In the genomic region with DNA sequence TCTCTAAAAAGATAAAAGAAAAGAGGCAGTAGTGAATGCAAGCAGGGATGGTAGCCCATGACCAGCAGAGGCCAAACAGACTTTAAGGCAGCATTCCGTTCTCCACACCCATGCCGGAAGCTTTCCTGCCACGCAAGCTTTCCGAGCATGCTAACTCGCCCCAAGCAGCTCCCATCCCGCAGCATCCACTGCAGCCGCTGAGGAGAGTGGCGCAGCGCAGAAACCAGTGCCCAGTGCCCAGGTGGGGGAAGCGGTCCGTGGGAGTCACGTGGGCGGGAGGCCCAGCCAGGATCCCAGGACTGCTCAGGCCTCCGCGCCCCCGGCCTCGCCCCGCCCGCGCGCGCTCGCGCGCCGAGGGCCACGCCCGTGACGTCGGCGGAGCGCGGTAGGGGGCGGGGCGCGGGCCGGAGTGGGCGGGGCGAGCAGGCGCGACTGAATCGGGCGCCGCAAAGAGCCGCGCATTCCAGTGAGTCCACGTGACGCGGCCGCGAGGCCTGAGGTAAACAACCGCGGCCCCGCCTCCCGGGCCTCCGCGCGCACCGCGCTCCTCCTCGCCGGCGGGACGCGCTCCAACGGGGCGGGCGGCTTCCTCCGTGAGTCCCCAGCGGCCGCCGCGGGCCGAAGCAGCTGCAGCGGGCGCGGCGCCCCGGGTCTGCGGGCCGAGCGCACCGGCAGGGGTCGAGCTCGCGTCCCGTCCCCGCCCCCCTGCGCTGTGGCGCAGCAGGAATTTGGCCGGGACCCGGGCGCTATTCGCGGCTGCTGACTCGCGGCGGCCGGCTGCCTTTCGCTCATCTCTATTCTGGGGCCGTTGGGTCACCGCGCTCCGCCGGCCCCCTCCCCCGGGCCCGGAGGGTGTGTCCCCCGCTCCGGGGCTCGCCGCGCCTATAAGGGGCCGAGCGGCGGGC, we compare ENCODE assay signal across 8 cellular contexts. TPM values are rescaled to one million over a fixed set of nuclear protein-coding genes. Genes with fewer than 3 reads are reported as not detected.
A peak's percentile ranks its signal among the peaks of the same experiment; 100 is the strongest.
DNase-seq lines count a peak whose midpoint lies in the region; ATAC-seq and TF ChIP-seq lines count a peak whose summit lies in the region.

TSS of gene OTUD1 (plus strand) at position 529 of the 905 bp plus-strand sequence. CDS start 383 bp downstream, outside the sequence.

- intact Hi-C loops in right cardiac atrium (cut with DNase I): loop anchor here in 1 of 4 donors (5.0 kb wide), 1 partner anchor 91 kb away; no protein-coding TSS in a partner anchor
- intact Hi-C loops in uterus (cut with DNase I; ENCODE audit: low total_unique reads): no loop called here

- DNase-seq in GM13976 (ENCODE audit: low spot score) (peak; percentile 95), NCI-H1417 treated with DMSO at 0.1 percent for 48 hours (lab: John Stamatoyannopoulos, UW) (peak; percentile 27), T-helper 17 cell (peak; percentile 92 to 96 (median 96)), anterior cingulate cortex (lab: John Stamatoyannopoulos, UW) (peak; percentile 39 to 100 (median 94)), right cardiac atrium (peak; percentile 97 to 99 (median 99)), putamen (ENCODE audit: low spot score) (peak; percentile 96), uterus (peak; percentile 96)

- peak within 1 kb of the TSS; percentile 91 for H3K4me3 Mint-ChIP-seq in T-helper 17 cell

- H3K27ac ChIP-seq in right cardiac atrium (ENCODE audit: low read length) (peak within 1 kb of the TSS; percentile 98), uterus (peak within 1 kb of the TSS; percentile 92 to 95)

- no peaks in the 10 kb centered on the region for H3K9me3 ChIP-seq in T-helper 17 cell (ENCODE audit: control insufficient read depth, low read length, poor library complexity, severe bottlenecking)
- no peaks in the 10 kb centered on the region for H3K9me3 ChIP-seq in right cardiac atrium (ENCODE audit: control insufficient read depth, low read length)
- H3K9me3 ChIP-seq in uterus: no peaks in the 10 kb centered on the region

- H3K36me3 ChIP-seq in uterus: no peaks in the 10 kb centered on the region

- TF ChIP-seq POLR2A in uterus (IDR thresholded peaks at IDR 0.05): peak; percentile 67 to 88

- H3K27me3 ChIP-seq in right cardiac atrium (ENCODE audit: control insufficient read depth, insufficient read depth) (no peaks in the 10 kb centered on the region), uterus (no peaks in the 10 kb centered on the region)

- peaks cover 26% of the 10 kb centered on the region for H3K4me1 Mint-ChIP-seq in T-helper 17 cell

- in situ Hi-C loops in GM13976 (cut with MboI; ENCODE audit: low sequenced_read_pairs, unreplicated experiment): no loop called here

- peak within 1 kb of the TSS; percentile 86 for H3K27ac Mint-ChIP-seq in T-helper 17 cell

- H3K4me1 ChIP-seq in right cardiac atrium (ENCODE audit: control insufficient read depth, insufficient read depth, low read length): no peaks in the 10 kb centered on the region
- H3K4me1 ChIP-seq in uterus: peaks cover 0 to 6% of the 10 kb centered on the region in 2 donors

- WGBS in right cardiac atrium: under 1% methylated on average over 115 of the region's 115 CpGs

- ATAC-seq in HG02798 (IDR thresholded peaks at IDR 0.05; ENCODE audit: poor library complexity, unreplicated experiment): peak; percentile 89
- peak; percentile 91 for ATAC-seq in T-helper 17 cell
- peak; percentile 97 for ATAC-seq in right cardiac atrium

- H3K27me3 Mint-ChIP-seq in T-helper 17 cell: no peaks in the 10 kb centered on the region

- no peak for TF ChIP-seq CTCF in GM13976 (IDR thresholded peaks at IDR 0.05; ENCODE audit: borderline replicate concordance, control extremely low read depth, extremely low read depth, insufficient read depth, missing control alignments)
- peak in 3 of 4 experiments; percentile 22 to 41 (median 37) for TF ChIP-seq CTCF in uterus (IDR thresholded peaks at IDR 0.05)

- no peaks in the 10 kb centered on the region for H3K36me3 Mint-ChIP-seq in T-helper 17 cell (ENCODE audit: low read depth)

- H3K4me3 ChIP-seq in right cardiac atrium (ENCODE audit: low read length) (peak within 1 kb of the TSS; percentile 97), uterus (peak within 1 kb of the TSS; percentile 49 to 98)

RNA-seq across cellular contexts. Expression of gene OTUD1, which starts in this region (rescaled TPM):
- 10 to 100 TPM; 59.4 to 63.7 TPM for total RNA-seq in T-helper 17 cell
- total RNA-seq in right cardiac atrium: 10 to 100 TPM; 13.5 to 17.8 (median 14.2) TPM
- polyA plus RNA-seq in right cardiac atrium: 27.3 TPM
- 10 to 100 TPM in 2 of 4 donors, 1 to 10 TPM in 2; 6.8 to 19.9 (median 12.8) TPM for total RNA-seq in uterus

Comparison
In these comparisons a context has a peak if more than half of its experiments do, and no peak if none do; other contexts are left out.
1. Peak in every context shown above with its lines: DNase-seq, ATAC-seq, H3K4me3 ChIP-seq and H3K27ac ChIP-seq.
2. DNase-seq: peak in every context shown above with its lines; median percentile 99 in right cardiac atrium; 96 in T-helper 17 cell; 96 in putamen; 96 in uterus; 95 in GM13976; 94 in anterior cingulate cortex; 27 in NCI-H1417 treated with DMSO at 0.1 percent for 48 hours.